In the genomic region with DNA sequence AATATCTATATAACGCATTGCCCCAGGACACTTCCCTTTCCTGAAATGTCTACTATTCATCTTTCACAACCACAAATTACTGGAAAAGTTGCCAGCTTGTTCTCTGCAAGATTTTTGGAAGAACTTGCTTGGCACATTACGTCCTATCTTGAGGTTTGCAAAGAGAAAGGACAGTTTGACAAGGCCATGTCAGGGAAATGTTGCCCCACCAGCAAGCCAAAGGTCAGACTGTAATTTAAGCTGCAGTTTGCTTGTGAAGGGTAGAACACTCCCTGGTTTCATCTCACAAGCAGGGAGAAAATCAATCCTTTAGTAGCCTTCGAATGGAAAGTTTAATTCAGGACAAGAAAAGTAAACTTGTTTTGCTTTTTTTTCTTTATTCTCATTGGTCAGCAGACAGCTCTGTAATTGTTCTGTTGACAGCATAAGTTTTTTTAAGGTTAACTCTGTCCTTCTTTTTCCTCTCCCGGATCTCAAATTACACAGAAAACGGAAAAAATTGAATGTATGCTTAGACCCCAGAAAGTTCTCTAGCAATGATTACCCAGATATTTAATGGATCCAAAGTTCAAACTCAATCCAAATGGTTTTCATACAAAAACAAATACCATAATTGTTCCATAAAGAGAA, we compare ENCODE assay signal across 28 cellular contexts.
A peak's percentile ranks its signal among the peaks of the same experiment; 100 is the strongest.
DNase-seq lines count a peak whose midpoint lies in the region; ATAC-seq and TF ChIP-seq lines count a peak whose summit lies in the region.
"Had no signal": no experiment of that assay in that cellular context is flagged by ENCODE, and none has a peak within 500 bp of the region (broad histone marks: within the 10 kb centered on the region; RNA-seq: fewer than 3 reads in every experiment).

No MANE protein-coding gene starts in this region.

- no peaks in the 10 kb centered on the region for H3K9me3 Mint-ChIP-seq in MCF 10A (ENCODE audit: unreplicated experiment)
- H3K9me3 Mint-ChIP-seq in neural crest cell, result peaks cover 2% of the 10 kb centered on the region
- peaks cover 28% of the 10 kb centered on the region for H3K9me3 Mint-ChIP-seq in HFFc6
- H3K9me3 Mint-ChIP-seq: CD4-positive, alpha-beta T cell had no signal

- H3K9me3 ChIP-seq in breast epithelium (no peaks in the 10 kb centered on the region), transverse colon (no peaks in the 10 kb centered on the region)
- H3K9me3 ChIP-seq: gastroesophageal sphincter, lower lobe of right lung, mucosa of descending colon, SJCRH30, thoracic aorta had no signal

- no peak overlapping the region for H3K4me3 ChIP-seq in breast epithelium
- H3K4me3 ChIP-seq in fibroblast of pulmonary artery (replicated peaks; ENCODE audit: low read depth, low read length), result no peak overlapping the region
- no peak overlapping the region for H3K4me3 ChIP-seq in transverse colon
- H3K4me3 ChIP-seq: gastroesophageal sphincter, lower lobe of right lung, mucosa of descending colon, SJCRH30, thoracic aorta had no signal

- H3K4me3 Mint-ChIP-seq in MCF 10A (ENCODE audit: unreplicated experiment), result peak overlapping the region; percentile 54
- H3K4me3 Mint-ChIP-seq in neural crest cell, result no peak overlapping the region
- no peak overlapping the region for H3K4me3 Mint-ChIP-seq in HFFc6
- H3K4me3 Mint-ChIP-seq: CD4-positive, alpha-beta T cell; natural killer cell treated with Interleukin-12 subunit alpha and Interleukin-12 subunit beta and Interleukin-15 and Interleukin-18, amount 100 ng/mL, for 72 hours; T-cell had no signal

- peaks cover 14% of the 10 kb centered on the region for H3K4me1 Mint-ChIP-seq in MCF 10A (ENCODE audit: insufficient read depth, unreplicated experiment)
- peaks cover 18% of the 10 kb centered on the region for H3K4me1 Mint-ChIP-seq in neural crest cell
- H3K4me1 Mint-ChIP-seq in HFFc6 (ENCODE audit: low read depth), result no peaks in the 10 kb centered on the region
- H3K4me1 Mint-ChIP-seq: T-cell had no signal

- TF ChIP-seq POLR2A in breast epithelium (IDR thresholded peaks at IDR 0.05), result no peak
- no peak for TF ChIP-seq POLR2A in transverse colon (IDR thresholded peaks at IDR 0.05)

- H3K27ac Mint-ChIP-seq in MCF 10A (ENCODE audit: low read depth, unreplicated experiment) (peak overlapping the region; percentile 76), neural crest cell (ENCODE audit: unreplicated experiment) (peak overlapping the region; percentile 22), HFFc6 (no peak overlapping the region)
- H3K27ac Mint-ChIP-seq: CD4-positive, alpha-beta T cell; natural killer cell treated with Interleukin-12 subunit alpha and Interleukin-12 subunit beta and Interleukin-15 and Interleukin-18, amount 100 ng/mL, for 72 hours; T-cell had no signal

- TF ChIP-seq CTCF in MCF 10A (IDR thresholded peaks at IDR 0.05; ENCODE audit: unreplicated experiment), result no peak
- no peak for TF ChIP-seq CTCF in breast epithelium (IDR thresholded peaks at IDR 0.05)
- no peak for TF ChIP-seq CTCF in fibroblast of pulmonary artery (IDR thresholded peaks at IDR 0.05; ENCODE audit: low read length, missing control alignments)
- no peak for TF ChIP-seq CTCF in neural crest cell (conservative IDR thresholded peaks at IDR 0.05)
- no peak for TF ChIP-seq CTCF in transverse colon (IDR thresholded peaks at IDR 0.05)
- no peak for TF ChIP-seq CTCF in HFFc6 (IDR thresholded peaks at IDR 0.05)

- peak; percentile 79 for DNase-seq in MCF 10A (ENCODE audit: unreplicated experiment)
- DNase-seq in breast epithelium (ENCODE audit: low spot score in 2 of 2), result no peak
- DNase-seq in fibroblast of pulmonary artery (ENCODE audit: low read depth), result peak; percentile 22
- DNase-seq in neural crest cell (ENCODE audit: low read depth, low spot score), result no peak
- DNase-seq in transverse colon, result peak; percentile 9
- no peak for DNase-seq in DMS53 (lab: John Stamatoyannopoulos, UW)
- DNase-seq in HFFc6, result no peak
- DNase-seq: activated CD4-positive, alpha-beta T cell treated with anti-CD3 and anti-CD28 coated beads, Interleukin-2, amount 50 U/mL, for 4 hours; activated CD4-positive, CD25-positive, alpha-beta regulatory T cell; activated naive CD4-positive, alpha-beta T cell treated with anti-CD3 and anti-CD28 coated beads, Interleukin-2, amount 50 U/mL, for 16 hours; amygdala; CD4-positive, alpha-beta T cell; effector CD8-positive, alpha-beta T cell; IMR-90; lower lobe of right lung; mucosa of descending colon; NCI-H2029; NCI-H69; posterior cingulate gyrus; SJCRH30; stimulated activated naive CD4-positive, alpha-beta T cell; T-cell had no signal

- in situ Hi-C loops in transverse colon (cut with MboI; ENCODE audit: low pct_ligation_motif_present in 1 of 4, low pct_unique_long_range_greater_than_20kb in 1 of 4, low sequenced_read_pairs in 3 of 4), result no loop called here

- peak; percentile 26 for TF ChIP-seq EP300 in transverse colon (IDR thresholded peaks at IDR 0.05; ENCODE audit: low read depth)

- H3K27ac ChIP-seq in breast epithelium (no peak overlapping the region), transverse colon (no peak overlapping the region)
- H3K27ac ChIP-seq: 22Rv1, epithelial cell of prostate, gastroesophageal sphincter, lower lobe of right lung, SJCRH30, thoracic aorta had no signal

- H3K27me3 Mint-ChIP-seq in MCF 10A (ENCODE audit: insufficient read depth, unreplicated experiment), result no peaks in the 10 kb centered on the region
- no peaks in the 10 kb centered on the region for H3K27me3 Mint-ChIP-seq in neural crest cell (ENCODE audit: low read depth)
- no peaks in the 10 kb centered on the region for H3K27me3 Mint-ChIP-seq in HFFc6 (ENCODE audit: insufficient read depth)
- H3K27me3 Mint-ChIP-seq: CD4-positive, alpha-beta T cell; natural killer cell treated with Interleukin-12 subunit alpha and Interleukin-12 subunit beta and Interleukin-15 and Interleukin-18, amount 100 ng/mL, for 72 hours; T-cell had no signal

- H3K36me3 ChIP-seq in breast epithelium, result no peaks in the 10 kb centered on the region
- no peaks in the 10 kb centered on the region for H3K36me3 ChIP-seq in transverse colon
- H3K36me3 ChIP-seq: gastroesophageal sphincter, lower lobe of right lung, SJCRH30, thoracic aorta had no signal

- 33 to 49% methylated on average over 5 of the region's 5 CpGs for WGBS in transverse colon (ENCODE audit: low coverage in 1 of 2), 2 donors

- intact Hi-C loops in MCF 10A (cut with micrococcal nuclease) (no loop called here), breast epithelium (cut with DNase I; ENCODE audit: low total_unique reads) (no loop called here), transverse colon (cut with DNase I; ENCODE audit: low total_unique reads) (no loop called here)

- H3K36me3 Mint-ChIP-seq in MCF 10A (ENCODE audit: insufficient read depth, unreplicated experiment) (no peaks in the 10 kb centered on the region), neural crest cell (ENCODE audit: low read depth) (peaks cover 2% of the 10 kb centered on the region), HFFc6 (ENCODE audit: low read depth) (peaks cover 4% of the 10 kb centered on the region; the same call in 1 of the 2 replicates)
- H3K36me3 Mint-ChIP-seq: natural killer cell treated with Interleukin-12 subunit alpha and Interleukin-12 subunit beta and Interleukin-15 and Interleukin-18, amount 100 ng/mL, for 72 hours; T-cell had no signal

- H3K27me3 ChIP-seq in breast epithelium, result no peaks in the 10 kb centered on the region
- H3K27me3 ChIP-seq in transverse colon, result no peaks in the 10 kb centered on the region
- H3K27me3 ChIP-seq: gastroesophageal sphincter, SJCRH30 had no signal

- CTCF ChIA-PET in MCF 10A (lab: Yijun Ruan, JAX), result interaction anchor here (0.5 to 0.6 kb wide), 3 partner anchors 46 to 1469 kb away, joined by 3 to 4 read pairs (median 3); no protein-coding TSS in a partner anchor

- POLR2A ChIA-PET in MCF 10A (lab: Yijun Ruan, JAX), result no interaction called here

- BruUV-seq in MCF 10A (replicated peaks; lab: Mats Ljungman, UMichigan), result no TSS peak

- no peak for ATAC-seq in HG03095 (IDR thresholded peaks at IDR 0.05; ENCODE audit: unreplicated experiment)
- ATAC-seq: gastroesophageal sphincter; lower lobe of right lung; mucosa of descending colon; natural killer cell treated with Interleukin-12 subunit alpha and Interleukin-12 subunit beta and Interleukin-15 and Interleukin-18, amount 100 ng/mL, for 72 hours; T-cell had no signal

- H3K4me1 ChIP-seq in breast epithelium, result no peaks in the 10 kb centered on the region
- H3K4me1 ChIP-seq in transverse colon, result peaks cover 0 to 10% (median 3%) of the 10 kb centered on the region in 4 donors
- H3K4me1 ChIP-seq: gastroesophageal sphincter, lower lobe of right lung, SJCRH30 had no signal

Comparison
In these comparisons a context has a peak if more than half of its experiments do, and no peak if none do; other contexts are left out.
1. DNase-seq: peak in MCF 10A (single experiment), fibroblast of pulmonary artery (single experiment) and transverse colon (single experiment); none in breast epithelium (0 of 2), neural crest cell (single experiment), DMS53 (single experiment) and HFFc6 (single experiment).